Comparison of ENCODE assay signal across 1 cellular context in the genomic region with DNA sequence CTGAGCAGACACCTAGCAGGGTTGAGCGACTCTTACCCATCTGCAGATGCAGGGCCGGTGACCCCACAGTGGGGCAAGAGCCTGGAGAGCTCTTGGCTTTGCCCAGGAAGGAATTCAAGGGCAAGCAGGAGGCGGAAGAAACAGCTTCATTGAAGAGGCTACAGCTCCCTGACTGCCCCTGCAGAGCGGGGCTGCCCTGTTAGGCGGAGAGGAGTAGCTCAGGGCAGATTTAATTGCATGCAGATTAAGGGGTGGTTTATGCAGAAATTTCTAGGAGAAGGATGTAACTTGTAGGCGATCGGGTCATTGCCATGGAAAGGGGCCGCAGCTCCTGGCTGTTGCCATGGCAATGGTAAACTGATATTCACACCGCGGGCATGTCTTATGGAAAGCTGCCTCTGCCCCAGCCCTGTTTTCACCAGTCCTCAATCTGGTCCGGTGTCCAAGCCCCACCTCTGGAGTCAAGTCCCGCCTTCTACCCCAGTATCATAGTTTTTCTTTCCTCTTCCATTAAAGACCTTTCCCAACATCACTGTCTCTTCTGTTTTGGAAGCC.
TF ChIP-seq lines count a peak whose summit lies in the region.

No MANE protein-coding gene starts in this region.

TF ChIP-seq in K562, 482 proteins besides CTCF, POLR2A, EP300 and RAD21 (continued from another document):
- TF ChIP-seq, protein P1, sequence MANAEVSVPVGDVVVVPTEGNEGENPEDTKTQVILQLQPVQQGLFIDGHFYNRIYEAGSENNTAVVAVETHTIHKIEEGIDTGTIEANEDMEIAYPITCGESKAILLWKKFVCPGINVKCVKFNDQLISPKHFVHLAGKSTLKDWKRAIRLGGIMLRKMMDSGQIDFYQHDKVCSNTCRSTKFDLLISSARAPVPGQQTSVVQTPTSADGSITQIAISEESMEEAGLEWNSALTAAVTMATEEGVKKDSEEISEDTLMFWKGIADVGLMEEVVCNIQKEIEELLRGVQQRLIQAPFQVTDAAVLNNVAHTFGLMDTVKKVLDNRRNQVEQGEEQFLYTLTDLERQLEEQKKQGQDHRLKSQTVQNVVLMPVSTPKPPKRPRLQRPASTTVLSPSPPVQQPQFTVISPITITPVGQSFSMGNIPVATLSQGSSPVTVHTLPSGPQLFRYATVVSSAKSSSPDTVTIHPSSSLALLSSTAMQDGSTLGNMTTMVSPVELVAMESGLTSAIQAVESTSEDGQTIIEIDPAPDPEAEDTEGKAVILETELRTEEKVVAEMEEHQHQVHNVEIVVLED (CRISPR knock-in tag; IDR thresholded peaks at IDR 0.05) = no peak
